In genomic region chr20:36644713-36645109, GRCh38 we compare ENCODE assay signal across 13 cellular contexts. TPM values are rescaled to one million over a fixed set of nuclear protein-coding genes. Genes with fewer than 3 reads are reported as not detected.
DNase-seq lines count a peak whose midpoint lies in the region; ATAC-seq lines count a peak whose summit lies in the region.
"Had no signal": no experiment of that assay in that cellular context is flagged by ENCODE, and none has a peak within 500 bp of the region (broad histone marks: within the 10 kb centered on the region; RNA-seq: fewer than 3 reads in every experiment).

No MANE protein-coding gene starts in this region.

- H3K36me3 Mint-ChIP-seq in T-helper 1 cell treated with Interleukin-12 subunit alpha and Interleukin-12 subunit beta and Interleukin-4 antibody, amounts not matched to agents 30 μg/mL and 1 μg/mL, for 36 hours (ENCODE audit: low read depth), result peaks cover 32% of the 10 kb centered on the region

- H3K27ac Mint-ChIP-seq in T-helper 1 cell treated with Interleukin-12 subunit alpha and Interleukin-12 subunit beta and Interleukin-4 antibody, amounts not matched to agents 30 μg/mL and 1 μg/mL, for 36 hours, result peak overlapping the region; percentile 96

- H3K4me3 ChIP-seq in mononuclear cell (ENCODE audit: low read length), result peak overlapping the region; percentile 32
- H3K4me3 ChIP-seq: sigmoid colon, tibial artery had no signal

- H3K9me3 Mint-ChIP-seq in T-helper 1 cell treated with Interleukin-12 subunit alpha and Interleukin-12 subunit beta and Interleukin-4 antibody, amounts not matched to agents 30 μg/mL and 1 μg/mL, for 36 hours, result no peaks in the 10 kb centered on the region

- no peaks in the 10 kb centered on the region for H3K27me3 ChIP-seq in mononuclear cell (ENCODE audit: insufficient read depth, low read length)
- H3K27me3 ChIP-seq: sigmoid colon, tibial artery had no signal

- H3K4me3 Mint-ChIP-seq in T-helper 1 cell treated with Interleukin-12 subunit alpha and Interleukin-12 subunit beta and Interleukin-4 antibody, amounts not matched to agents 30 μg/mL and 1 μg/mL, for 36 hours, result peak overlapping the region; percentile 97

- H3K9me3 ChIP-seq in mononuclear cell (ENCODE audit: low read depth, low read length), result no peaks in the 10 kb centered on the region
- H3K9me3 ChIP-seq: sigmoid colon, tibial artery had no signal

- H3K27me3 Mint-ChIP-seq in T-helper 1 cell treated with Interleukin-12 subunit alpha and Interleukin-12 subunit beta and Interleukin-4 antibody, amounts not matched to agents 30 μg/mL and 1 μg/mL, for 36 hours (ENCODE audit: low read depth), result no peaks in the 10 kb centered on the region

- peaks cover 37% of the 10 kb centered on the region for H3K4me1 ChIP-seq in mononuclear cell (ENCODE audit: insufficient read depth, low read length)
- H3K4me1 ChIP-seq: sigmoid colon, tibial artery had no signal

- ATAC-seq in GM21717 (IDR thresholded peaks at IDR 0.05; ENCODE audit: unreplicated experiment), result no peak
- no peak for ATAC-seq in HG02970 (IDR thresholded peaks at IDR 0.05; ENCODE audit: low FRiP score, unreplicated experiment)

- DNase-seq in activated T-cell treated with anti-CD3 and anti-CD28 coated beads, Interleukin-2, amount 50 U/mL, for 1 hour, result peak; percentile 38
- peak; percentile 20 to 38 for DNase-seq in stimulated activated CD8-positive, alpha-beta memory T cell treated with anti-CD3 and anti-CD28 coated beads, Interleukin-4, amount 100 ng/mL, for 4 hours (ENCODE audit: low read depth in 2 of 2, low spot score in 1 of 2)
- no peak for DNase-seq in DMS53 treated with DMSO at 0.1 percent for 48 hours (lab: John Stamatoyannopoulos, UW; ENCODE audit: unreplicated experiment)
- DNase-seq in head of caudate nucleus, result no peak
- DNase-seq: midbrain, NCI-H1092, NCI-H748 treated with DMSO at 0.1 percent for 48 hours, sigmoid colon, tibial artery had no signal

- H3K4me1 Mint-ChIP-seq in T-helper 1 cell treated with Interleukin-12 subunit alpha and Interleukin-12 subunit beta and Interleukin-4 antibody, amounts not matched to agents 30 μg/mL and 1 μg/mL, for 36 hours (ENCODE audit: low read depth), result peaks cover 45% of the 10 kb centered on the region

- intact Hi-C loops in head of caudate nucleus (cut with DNase I), result no loop called here

RNA-seq across cellular contexts. Expression of gene SLA2, which starts 1.3 kb away (rescaled TPM):
- total RNA-seq in mononuclear cell, result 25.3 TPM

RNA-seq across cellular contexts. Expression of gene RAB5IF, which starts 39.1 kb away (rescaled TPM):
- total RNA-seq in mononuclear cell, result 96.2 TPM

Comparison
In these comparisons a context has a peak if more than half of its experiments do, and no peak if none do; other contexts are left out.
1. DNase-seq: peak in activated T-cell treated with anti-CD3 and anti-CD28 coated beads, Interleukin-2, amount 50 U/mL, for 1 hour (single experiment) and stimulated activated CD8-positive, alpha-beta memory T cell treated with anti-CD3 and anti-CD28 coated beads, Interleukin-4, amount 100 ng/mL, for 4 hours (2 of 2); none in DMS53 treated with DMSO at 0.1 percent for 48 hours (single experiment) and head of caudate nucleus (0 of 42).